ENCODE assay signal across 28 cellular contexts in the genomic region with DNA sequence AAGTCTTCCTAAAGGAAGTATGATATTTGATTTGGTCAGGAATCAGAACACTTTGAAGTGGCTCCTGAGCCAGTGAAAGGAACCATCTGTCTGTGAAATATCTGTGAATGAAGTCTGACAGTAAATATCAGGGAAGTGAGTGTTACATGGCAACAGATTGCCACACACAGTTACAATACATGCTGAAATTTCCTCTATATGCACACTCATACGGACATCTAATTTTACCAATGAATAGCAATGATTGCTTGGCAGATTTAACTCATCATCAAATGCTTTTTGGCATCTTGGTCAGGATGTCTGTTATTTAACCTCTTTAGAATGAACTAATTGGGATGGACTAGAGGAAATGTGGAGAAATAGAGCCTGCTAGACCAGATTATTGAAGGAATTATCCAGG.
"Had no signal": no experiment of that assay in that cellular context is flagged by ENCODE, and none has a peak within 500 bp of the region (broad histone marks: within the 10 kb centered on the region; RNA-seq: fewer than 3 reads in every experiment).

No MANE protein-coding gene starts in this region.

- FAIRE-seq: islet of Langerhans had no signal

- H2AFZ ChIP-seq: parathyroid adenoma had no signal

- H3K79me2 ChIP-seq: parathyroid adenoma had no signal

- H3K9ac ChIP-seq: parathyroid adenoma had no signal

- H3K27ac ChIP-seq: adrenal gland, ascending aorta, brain microvascular endothelial cell, esophagus muscularis mucosa, gastroesophageal sphincter, parathyroid adenoma, transverse colon, uterus had no signal

- H3K4me3 ChIP-seq: adrenal gland, ascending aorta, esophagus muscularis mucosa, gastroesophageal sphincter, transverse colon, uterus had no signal

- ATAC-seq: activated T-cell treated with anti-CD3 and anti-CD28 coated beads, Interleukin-2, amount 50 U/mL, for 4 hours; gastroesophageal sphincter; left ventricle myocardium superior; natural killer cell; sciatic nerve; stimulated activated naive B cell treated with anti-CD40 and anti-IgM and Interleukin-4, amounts not matched to agents 10 μg/mL and 1 μg/mL and 100 μg/mL, for 72 hours; WTC11 had no signal

- H3K27me3 ChIP-seq: adrenal gland, ascending aorta, brain microvascular endothelial cell, esophagus muscularis mucosa, gastroesophageal sphincter, transverse colon, uterus had no signal

- H3K9me3 ChIP-seq: adrenal gland, ascending aorta, esophagus muscularis mucosa, gastroesophageal sphincter, transverse colon, uterus had no signal

- H3K4me1 ChIP-seq: adrenal gland, ascending aorta, esophagus muscularis mucosa, gastroesophageal sphincter, parathyroid adenoma, transverse colon, uterus had no signal

- H3K36me3 ChIP-seq: adrenal gland, ascending aorta, brain microvascular endothelial cell, esophagus muscularis mucosa, gastroesophageal sphincter, transverse colon, uterus had no signal

- DNase-seq: activated CD4-positive, alpha-beta T cell treated with anti-CD3 and anti-CD28 coated beads, Interleukin-2, amount 50 U/mL, for 4 hours; activated CD8-positive, alpha-beta memory T cell treated with anti-CD3 and anti-CD28 coated beads, Interleukin-2, amount 50 U/mL, for 48 hours; activated naive CD4-positive, alpha-beta T cell; activated T-cell treated with anti-CD3 and anti-CD28 coated beads, Interleukin-2, amount 50 U/mL, for 4 hours; adrenal gland; brain microvascular endothelial cell; central memory CD4-positive, alpha-beta T cell; dermis blood vessel endothelial cell; effector CD8-positive, alpha-beta T cell; head of caudate nucleus; hypothalamus; left ventricle myocardium superior; mammary epithelial cell; midbrain; natural killer cell; stimulated activated CD4-positive, alpha-beta T cell treated with anti-CD3 and anti-CD28 coated beads, Interleukin-2, amount 100 ng/mL, for 48 hours; stimulated activated CD8-positive, alpha-beta memory T cell treated with anti-CD3 and anti-CD28 coated beads, Interleukin-4, amount 100 ng/mL, for 48 hours; stimulated activated naive B cell treated with anti-CD40 and anti-IgM and Interleukin-4, amounts not matched to agents 10 μg/mL and 1 μg/mL and 100 μg/mL, for 72 hours; T-helper 9 cell; transverse colon; uterus had no signal
